Comparison of ENCODE assay signal across 8 cellular contexts in the genomic region with DNA sequence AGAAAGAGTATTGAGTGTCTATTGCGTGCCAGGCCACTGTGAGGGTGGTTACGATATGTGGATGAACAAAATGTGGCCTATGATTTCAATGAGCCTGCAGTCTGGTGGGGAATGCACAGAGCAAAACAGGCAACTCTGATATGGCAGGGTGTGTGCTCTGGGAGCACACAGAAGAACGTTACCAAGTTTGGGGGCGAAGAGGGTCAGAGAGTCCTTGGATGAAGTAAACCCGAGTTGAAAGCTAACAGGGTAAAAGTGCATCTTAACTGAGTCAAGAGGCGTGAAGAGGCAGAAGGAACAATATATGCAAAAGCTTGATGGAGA. TPM values are rescaled to one million over a fixed set of nuclear protein-coding genes. Genes with fewer than 3 reads are reported as not detected.
DNase-seq lines count a peak whose midpoint lies in the region; ATAC-seq, FAIRE-seq and TF ChIP-seq lines count a peak whose summit lies in the region.

No MANE protein-coding gene starts in this region.

- no peaks in the 10 kb centered on the region for H3K9me3 ChIP-seq in BLaER1 treated with 17β-estradiol and CSF1 and Interleukin-3, amounts not matched to agents 10 nM and 100 nM (replicated peaks in 1 of 11)
- H3K9me3 ChIP-seq in muscle layer of colon (ENCODE audit: low read length) = no peaks in the 10 kb centered on the region

- H3K27ac Mint-ChIP-seq in chondrocyte (ENCODE audit: unreplicated experiment) = peak overlapping the region; percentile 100

- peak overlapping the region; percentile 66 to 81 (median 72) for H3K4me3 ChIP-seq in BLaER1 treated with 17β-estradiol and CSF1 and Interleukin-3, amounts not matched to agents 10 nM and 100 nM
- H3K4me3 ChIP-seq in HL-60 (replicated peaks; ENCODE audit: insufficient read depth, low read length) (peak overlapping the region; percentile 71), muscle layer of colon (ENCODE audit: low read depth in 1 of 2, low read length in 2 of 2) (peak overlapping the region; percentile 78 to 80)

- no peaks in the 10 kb centered on the region for H4K20me1 ChIP-seq in BLaER1 treated with 17β-estradiol and CSF1 and Interleukin-3, amounts not matched to agents 10 nM and 100 nM

- no peak for FAIRE-seq in HTR-8/SVneo (lab: Jason Lieb, UNC)

- ATAC-seq in GM21367 (IDR thresholded peaks at IDR 0.05; ENCODE audit: unreplicated experiment) = no peak

- H3K4me2 ChIP-seq in BLaER1 treated with 17β-estradiol and CSF1 and Interleukin-3, amounts not matched to agents 10 nM and 100 nM = peak overlapping the region; percentile 78 to 94 (median 84)

- no peak for DNase-seq in HL-60 (ENCODE audit: low read depth in 1 of 2, low spot score in 1 of 2)
- no peak for DNase-seq in chondrocyte (ENCODE audit: low spot score)
- no peak for DNase-seq in HTR-8/SVneo (ENCODE audit: insufficient read length, low spot score)
- DNase-seq in GM20000 (ENCODE audit: low spot score) = no peak
- DNase-seq in activated CD4-positive, alpha-beta T cell treated with anti-CD3 and anti-CD28 coated beads, Interleukin-2, amount 50 U/mL, for 1 hour = no peak

- H3K27me3 Mint-ChIP-seq in chondrocyte (ENCODE audit: low read depth) = no peaks in the 10 kb centered on the region

- peak overlapping the region; percentile 72 to 89 (median 83) for H3K9ac ChIP-seq in BLaER1 treated with 17β-estradiol and CSF1 and Interleukin-3, amounts not matched to agents 10 nM and 100 nM
- H3K9ac ChIP-seq in muscle layer of colon (ENCODE audit: low read length) = peak overlapping the region; percentile 80

- no peak for TF ChIP-seq CTCF in HL-60 (IDR thresholded peaks at IDR 0.05; ENCODE audit: insufficient read depth, low read length)
- no peak for TF ChIP-seq CTCF in chondrocyte (IDR thresholded peaks at IDR 0.05)
- no peak for TF ChIP-seq CTCF in GM20000 (IDR thresholded peaks at IDR 0.05; ENCODE audit: extremely low read depth, missing control alignments)

- peaks cover 11% of the 10 kb centered on the region for H3K4me1 Mint-ChIP-seq in chondrocyte (ENCODE audit: low read depth)

- H3K27ac ChIP-seq in BLaER1 treated with 17β-estradiol and CSF1 and Interleukin-3, amounts not matched to agents 10 nM and 100 nM = peak overlapping the region; percentile 73 to 99 (median 83)
- H3K27ac ChIP-seq in HL-60 (replicated peaks) (peak overlapping the region; percentile 93), muscle layer of colon (ENCODE audit: low read depth, low read length) (peak overlapping the region; percentile 99)

- H3K27me3 ChIP-seq in BLaER1 treated with 17β-estradiol and CSF1 and Interleukin-3, amounts not matched to agents 10 nM and 100 nM = no peaks in the 10 kb centered on the region
- no peaks in the 10 kb centered on the region for H3K27me3 ChIP-seq in HL-60 (ENCODE audit: insufficient read depth, poor library complexity, severe bottlenecking)
- no peaks in the 10 kb centered on the region for H3K27me3 ChIP-seq in muscle layer of colon (ENCODE audit: control insufficient read depth in 1 of 2, insufficient read depth in 2 of 2, low read length in 2 of 2)

- peaks cover 8 to 36% (median 16%) of the 10 kb centered on the region in 10 experiments for H3K4me1 ChIP-seq in BLaER1 treated with 17β-estradiol and CSF1 and Interleukin-3, amounts not matched to agents 10 nM and 100 nM
- H3K4me1 ChIP-seq in muscle layer of colon (ENCODE audit: insufficient read depth, low read length) = peaks cover 8% of the 10 kb centered on the region

- no peaks in the 10 kb centered on the region for H3K36me3 Mint-ChIP-seq in chondrocyte (ENCODE audit: low read depth)

- peak overlapping the region; percentile 95 for H3K4me3 Mint-ChIP-seq in chondrocyte (ENCODE audit: unreplicated experiment)

- H3K36me3 ChIP-seq in BLaER1 treated with 17β-estradiol and CSF1 and Interleukin-3, amounts not matched to agents 10 nM and 100 nM = peaks cover 0 to 21% (median 12%) of the 10 kb centered on the region in 11 experiments; a peak in 13 of 22 replicates
- peaks cover 5% of the 10 kb centered on the region for H3K36me3 ChIP-seq in muscle layer of colon (ENCODE audit: insufficient read depth, low read length)

- no peaks in the 10 kb centered on the region for H3K9me3 Mint-ChIP-seq in chondrocyte (ENCODE audit: low read depth)

RNA-seq across cellular contexts. Expression of a gene that starts 0.3 kb away (rescaled TPM):
- 10.2 to 12.7 TPM (median 11.3 TPM) in 3 replicates for total RNA-seq in chondrocyte

RNA-seq across cellular contexts. Expression of a gene that starts 0.6 kb away (rescaled TPM):
- 1.3 to 2.5 TPM (median 1.6 TPM) in 3 replicates for total RNA-seq in chondrocyte

RNA-seq across cellular contexts. Expression of a gene that starts 8.2 kb away (rescaled TPM):
- total RNA-seq in chondrocyte = 28.9 to 34.5 TPM (median 29.8 TPM) in 3 replicates

RNA-seq across cellular contexts. Expression of a gene that starts 32.0 kb away (rescaled TPM):
- 770 to 1,975 TPM (median 1,937 TPM) in 3 replicates for total RNA-seq in chondrocyte

RNA-seq across cellular contexts. Expression of a gene that starts 32.9 kb away (rescaled TPM):
- 1.0 to 2.9 TPM (median 2.4 TPM) in 3 replicates for total RNA-seq in chondrocyte
